ENCODE assay signal across 10 cellular contexts in genomic region chr3:140384028-140384771, GRCh38.
"Had no signal": no experiment of that assay in that cellular context is flagged by ENCODE, and none has a peak within 500 bp of the region (broad histone marks: within the 10 kb centered on the region; RNA-seq: fewer than 3 reads in every experiment).

No MANE protein-coding gene starts in this region.

- H3K4me1 ChIP-seq: tibial artery, vagina had no signal

- H3K36me3 Mint-ChIP-seq: activated naive CD8-positive, alpha-beta T cell had no signal

- H3K36me3 ChIP-seq: tibial artery, vagina had no signal

- H3K27me3 ChIP-seq: tibial artery, vagina had no signal

- H3K27ac Mint-ChIP-seq: activated naive CD8-positive, alpha-beta T cell; activated T-cell treated with anti-CD3 and anti-CD28 coated beads, Interleukin-2, amount 50 U/mL, for 24 hours had no signal

- H3K4me3 ChIP-seq: tibial artery, vagina had no signal

- H3K9me3 Mint-ChIP-seq: activated T-cell treated with anti-CD3 and anti-CD28 coated beads, Interleukin-2, amount 50 U/mL, for 24 hours had no signal

- DNase-seq: activated effector memory CD4-positive, alpha-beta T cell treated with Interleukin-2 at 50 U/mL for 16 hours; activated T-cell treated with anti-CD3 and anti-CD28 coated beads, Interleukin-2, amount 50 U/mL, for 24 hours; anterior cingulate cortex; hypothalamus; mammary epithelial cell; stimulated activated CD4-positive, alpha-beta T cell treated with anti-CD3 and anti-CD28 coated beads, Interleukin-4, amount 100 ng/mL, for 4 hours; tibial artery had no signal

- ATAC-seq: activated CD4-positive, CD25-positive, alpha-beta regulatory T cell treated with anti-CD3 and anti-CD28 coated beads, Interleukin-2, amount 50 U/mL, for 24 hours had no signal

- H3K4me3 Mint-ChIP-seq: activated naive CD8-positive, alpha-beta T cell; activated T-cell treated with anti-CD3 and anti-CD28 coated beads, Interleukin-2, amount 50 U/mL, for 24 hours had no signal

- H3K9me3 ChIP-seq: tibial artery, vagina had no signal

- H3K27ac ChIP-seq: tibial artery, vagina had no signal

- H3K27me3 Mint-ChIP-seq: activated naive CD8-positive, alpha-beta T cell; activated T-cell treated with anti-CD3 and anti-CD28 coated beads, Interleukin-2, amount 50 U/mL, for 24 hours had no signal
